ENCODE assay signal across 12 cellular contexts in genomic region chr2:45353879-45354278, GRCh38.
A peak's percentile ranks its signal among the peaks of the same experiment; 100 is the strongest.
DNase-seq lines count a peak whose midpoint lies in the region; FAIRE-seq and TF ChIP-seq lines count a peak whose summit lies in the region.
"Had no signal": no experiment of that assay in that cellular context is flagged by ENCODE, and none has a peak within 500 bp of the region (broad histone marks: within the 10 kb centered on the region; RNA-seq: fewer than 3 reads in every experiment).

No MANE protein-coding gene starts in this region.

- TF ChIP-seq CTCF in AG09309 (IDR thresholded peaks at IDR 0.05; ENCODE audit: control insufficient read depth, insufficient read depth, low read depth, low read length, missing control alignments) (no peak), dorsolateral prefrontal cortex (IDR thresholded peaks at IDR 0.05 in 54 of 56, conservative IDR thresholded peaks at IDR 0.05 in 2 of 56; ENCODE audit: low read depth in 1 of 56, partially characterized antibody in 56 of 56) (no peak), tibial artery (IDR thresholded peaks at IDR 0.05) (no peak)

- H3K36me3 ChIP-seq in tibial artery, result no peaks in the 10 kb centered on the region
- H3K36me3 ChIP-seq: spleen had no signal

- intact Hi-C loops in dorsolateral prefrontal cortex (cut with DNase I), result no loop called here
- intact Hi-C loops in tibial artery (cut with DNase I; ENCODE audit: low total_unique reads), result no loop called here

- H3K9me3 ChIP-seq in tibial artery, result no peaks in the 10 kb centered on the region
- H3K9me3 ChIP-seq: spleen had no signal

- FAIRE-seq in HTR-8/SVneo (lab: Jason Lieb, UNC), result peak; percentile 36
- FAIRE-seq in GM19239 (lab: Jason Lieb, UNC), result no peak

- DNase-seq in AG09309 (ENCODE audit: low read depth) (peak; percentile 92), HTR-8/SVneo (ENCODE audit: insufficient read length, low spot score) (peak; percentile 69), brain pericyte (ENCODE audit: low read depth, low spot score) (peak; percentile 69), kidney tubule cell (ENCODE audit: low spot score) (peak; percentile 93), dorsolateral prefrontal cortex (no peak), tibial artery (no peak), C1 segment of cervical spinal cord (lab: John Stamatoyannopoulos, UW) (no peak), GM19239 (ENCODE audit: insufficient read length, low spot score) (no peak)
- DNase-seq: activated T-cell treated with anti-CD3 and anti-CD28 coated beads, Interleukin-2, amount 50 U/mL, for 48 hours; CD4-positive, CD25-positive, alpha-beta regulatory T cell; NCI-H1930; spleen had no signal

- peaks cover 0 to 14% (median 6%) of the 10 kb centered on the region in 4 donors for H3K4me1 ChIP-seq in tibial artery
- H3K4me1 ChIP-seq: spleen had no signal

- H3K27ac ChIP-seq in dorsolateral prefrontal cortex (no peak overlapping the region), tibial artery (peak overlapping the region in 1 of 2 donors; percentile 36)

- H3K4me3 ChIP-seq in AG09309 (ENCODE audit: control insufficient read depth, low read depth, low read length), result no peak overlapping the region
- no peak overlapping the region for H3K4me3 ChIP-seq in dorsolateral prefrontal cortex
- no peak overlapping the region for H3K4me3 ChIP-seq in tibial artery
- H3K4me3 ChIP-seq: spleen had no signal

- no peaks in the 10 kb centered on the region for H3K27me3 ChIP-seq in dorsolateral prefrontal cortex
- H3K27me3 ChIP-seq in tibial artery, result no peaks in the 10 kb centered on the region
- H3K27me3 ChIP-seq: spleen had no signal

Comparison
In these comparisons a context has a peak if more than half of its experiments do, and no peak if none do; other contexts are left out.
1. DNase-seq: peak in AG09309 (single experiment), HTR-8/SVneo (single experiment), brain pericyte (single experiment) and kidney tubule cell (single experiment); none in dorsolateral prefrontal cortex (0 of 10), tibial artery (0 of 2), C1 segment of cervical spinal cord (0 of 14) and GM19239 (single experiment).